In genomic region chr9:133587051-133587450, GRCh38 we compare ENCODE assay signal across 1 cellular context.
TF ChIP-seq lines count a peak whose summit lies in the region.

No MANE protein-coding gene starts in this region.

TF ChIP-seq in H1, 55 proteins besides CTCF, POLR2A, EP300 and RAD21:
- no peak for TF ChIP-seq TAF7 (optimal IDR thresholded peaks at IDR 0.05; ENCODE audit: borderline replicate concordance, low read depth, low read length)
- no peak for TF ChIP-seq KDM1A (IDR thresholded peaks at IDR 0.05; ENCODE audit: borderline replicate concordance, low read length)
- TF ChIP-seq SUZ12 (IDR thresholded peaks at IDR 0.05; ENCODE audit: low read length), result no peak
- no peak for TF ChIP-seq CHD2 (IDR thresholded peaks at IDR 0.05; ENCODE audit: low read length)
- no peak for TF ChIP-seq PHF8 (conservative IDR thresholded peaks at IDR 0.05; ENCODE audit: low read depth, low read length)
- TF ChIP-seq EZH2 (IDR thresholded peaks at IDR 0.05; ENCODE audit: low read depth, low read length, severe bottlenecking), result no peak
- TF ChIP-seq CHD1 (IDR thresholded peaks at IDR 0.05; ENCODE audit: low read depth, low read length), result no peak
- TF ChIP-seq RFX5 (IDR thresholded peaks at IDR 0.05; ENCODE audit: borderline replicate concordance, low read depth, low read length), result no peak
- no peak for TF ChIP-seq HDAC6 (IDR thresholded peaks at IDR 0.05; ENCODE audit: low read depth, low read length)
- no peak for TF ChIP-seq POLR2AphosphoS5 (IDR thresholded peaks at IDR 0.05; ENCODE audit: low read depth, low read length)
- TF ChIP-seq HDAC2 (IDR thresholded peaks at IDR 0.05; ENCODE audit: borderline replicate concordance in 1 of 2, low read depth in 2 of 2, low read length in 2 of 2), result no peak
- no peak for TF ChIP-seq SAP30 (IDR thresholded peaks at IDR 0.05; ENCODE audit: insufficient read depth, insufficient replicate concordance, low read length)
- TF ChIP-seq JUND (IDR thresholded peaks at IDR 0.05; ENCODE audit: low read length), result no peak
- no peak for TF ChIP-seq TBP (IDR thresholded peaks at IDR 0.05; ENCODE audit: low read depth, low read length)
TF ChIP-seq in H1: peak in this region for 0.
